8 cellular contexts compared by ENCODE assay signal in the genomic region with DNA sequence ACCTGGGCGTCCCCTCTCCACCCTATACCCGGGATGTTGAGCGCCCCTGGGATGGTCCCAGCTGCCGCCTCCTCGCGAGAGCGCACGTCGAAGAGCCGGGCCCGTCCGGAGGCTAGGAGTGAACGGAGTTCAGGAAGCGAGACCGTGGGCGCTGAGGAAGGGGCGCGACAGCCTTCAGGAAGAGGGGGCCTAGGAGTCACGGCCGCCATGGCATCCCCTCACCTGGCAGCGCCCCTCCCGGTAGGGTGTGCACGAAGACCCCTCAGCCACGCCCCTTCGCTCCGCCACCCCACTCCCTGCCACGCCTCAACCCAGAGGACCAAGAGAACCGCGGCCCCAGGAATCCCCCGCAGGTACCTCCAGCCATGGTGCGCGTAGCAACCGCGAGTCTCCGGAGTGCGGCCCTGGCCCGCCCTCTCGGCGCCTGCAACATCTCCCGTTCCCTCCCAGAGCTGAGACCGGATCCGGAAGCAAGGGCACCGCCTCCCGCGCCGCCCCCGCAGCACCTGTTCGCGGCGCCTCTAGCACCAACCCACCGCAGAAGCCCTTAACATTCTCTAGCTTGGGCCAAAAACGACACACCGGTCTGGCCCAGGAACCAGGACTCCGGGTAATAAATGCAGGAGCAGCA. TPM values are rescaled to one million over a fixed set of nuclear protein-coding genes. Genes with fewer than 3 reads are reported as not detected.
DNase-seq lines count a peak whose midpoint lies in the region; ATAC-seq and TF ChIP-seq lines count a peak whose summit lies in the region.

Gene TSTD1, minus strand, starts transcription at position 442 of the 631 bp plus-strand sequence. Its CDS starts 75 bp downstream, at position 367.

- H3K36me3 ChIP-seq in ectodermal cell (ENCODE audit: control insufficient read depth, insufficient read depth, low read length), result peaks cover 22% of the 10 kb centered on the region

- WGBS in ectodermal cell, 2 experiments, result 2 to 3% methylated on average over 54 of the region's 54 CpGs

- peak; percentile 78 for TF ChIP-seq POLR2A in GM15510 (IDR thresholded peaks at IDR 0.05; ENCODE audit: borderline replicate concordance, extremely low read depth, insufficient read length)

- H3K9me3 ChIP-seq in ectodermal cell (ENCODE audit: control insufficient read depth, low read length), result no peaks in the 10 kb centered on the region

- no peaks in the 10 kb centered on the region for H3K27me3 ChIP-seq in ectodermal cell (ENCODE audit: control insufficient read depth, insufficient read depth, low read length, poor library complexity, severe bottlenecking)

- DNase-seq in NCI-H2107 treated with DMSO at 0.1 percent for 48 hours (lab: John Stamatoyannopoulos, UW; ENCODE audit: unreplicated experiment) (peak; percentile 61), mucosa of gallbladder (ENCODE audit: low spot score) (peak; percentile 70), COLO829 (ENCODE audit: low spot score) (no peak)
- peak; percentile 87 to 89 for DNase-seq in activated CD4-positive, alpha-beta T cell treated with anti-CD3 and anti-CD28 coated beads, Interleukin-2, amount 50 U/mL, for 48 hours
- DNase-seq in stimulated activated CD8-positive, alpha-beta memory T cell treated with anti-CD3 and anti-CD28 coated beads, Interleukin-2, amount 100 ng/mL, for 48 hours (ENCODE audit: low read depth in 2 of 2), result peak; percentile 78 to 81

- H3K27ac ChIP-seq in ectodermal cell (ENCODE audit: insufficient read depth, low read depth, low read length, poor library complexity, severe bottlenecking), result no peak within 1 kb of the TSS

- peak within 1 kb of the TSS; percentile 84 for H3K4me3 ChIP-seq in ectodermal cell (ENCODE audit: insufficient read depth, low read depth, low read length)

- H3K4me1 ChIP-seq in ectodermal cell (ENCODE audit: control insufficient read depth, insufficient read depth, low read length), result no peaks in the 10 kb centered on the region

- ATAC-seq in HG02852 (IDR thresholded peaks at IDR 0.05; ENCODE audit: unreplicated experiment), result peak; percentile 87

RNA-seq across cellular contexts. Expression of gene TSTD1, which starts in this region (rescaled TPM):
- polyA plus RNA-seq in ectodermal cell (2013, experiment 1 of 4), result 57.6 TPM
- polyA plus RNA-seq in ectodermal cell (2013, experiment 2 of 4), result 54.1 TPM
- polyA plus RNA-seq in ectodermal cell (2013, experiment 3 of 4), result 52.0 TPM
- 63.6 TPM for polyA plus RNA-seq in ectodermal cell (2013, experiment 4 of 4)
- 70.9 TPM for total RNA-seq in mucosa of gallbladder
